21 cellular contexts compared by ENCODE assay signal in the genomic region with DNA sequence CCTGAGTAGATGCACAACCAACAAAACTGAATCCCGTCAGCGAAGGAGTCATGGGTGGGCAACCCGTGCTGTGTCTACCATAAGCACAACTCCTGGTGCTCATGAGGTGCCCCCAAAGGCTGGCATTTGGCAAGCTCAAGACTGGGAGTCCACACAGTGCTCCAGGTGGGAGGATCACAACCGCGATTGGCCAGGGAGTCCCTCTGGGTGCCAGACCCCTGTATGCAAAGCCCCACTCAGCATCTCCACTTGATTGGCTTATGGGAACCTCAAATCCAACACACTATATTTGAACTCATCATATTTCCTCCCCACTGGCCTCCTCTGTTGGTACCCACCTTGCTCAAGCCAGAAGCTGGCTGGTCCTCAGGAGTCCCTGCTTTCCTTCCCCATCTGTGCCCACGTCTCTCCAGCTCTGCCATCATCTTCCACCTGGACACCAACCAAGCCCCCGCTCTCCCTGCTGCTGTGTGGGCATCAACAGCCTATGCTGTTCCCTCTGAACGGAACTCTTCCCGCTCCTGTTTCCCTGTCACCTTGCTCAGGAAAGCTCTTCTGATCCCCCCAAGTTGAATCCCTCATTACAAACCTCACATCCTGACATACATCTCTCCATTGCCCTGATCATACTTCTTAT.
"Had no signal": no experiment of that assay in that cellular context is flagged by ENCODE, and none has a peak within 500 bp of the region (broad histone marks: within the 10 kb centered on the region; RNA-seq: fewer than 3 reads in every experiment).

No MANE protein-coding gene starts in this region.

- H3K27me3 ChIP-seq: esophagus squamous epithelium, transverse colon, uterus had no signal

- H3K4me3 ChIP-seq: esophagus squamous epithelium, left ventricle myocardium inferior, lung, mucosa of descending colon, transverse colon, uterus had no signal

- DNase-seq: activated CD4-positive, alpha-beta T cell treated with anti-CD3 and anti-CD28 coated beads for 1 hour; activated CD4-positive, alpha-beta T cell treated with anti-CD3 and anti-CD28 coated beads, Interleukin-2, amount 50 U/mL, for 48 hours; activated CD8-positive, alpha-beta memory T cell treated with anti-CD3 and anti-CD28 coated beads, Interleukin-2, amount 50 U/mL, for 48 hours; activated T-cell treated with anti-CD3 and anti-CD28 coated beads, Interleukin-2, amount 50 U/mL, for 24 hours; anterior cingulate cortex; effector CD8-positive, alpha-beta T cell; esophagus squamous epithelium; foreskin melanocyte; left ventricle myocardium inferior; mucosa of descending colon; right cardiac atrium; stimulated activated CD4-positive, alpha-beta T cell treated with anti-CD3 and anti-CD28 coated beads, Interleukin-2, amount 100 ng/mL, for 48 hours; stimulated activated naive CD4-positive, alpha-beta T cell treated with Interleukin-2 at 50 U/mL for 16 hours; T-helper 2 cell; transverse colon; uterus had no signal

- ATAC-seq: activated T-helper 17 cell treated with anti-CD3 and anti-CD28 coated beads, Interleukin-2, amount 50 U/mL, for 72 hours; mucosa of descending colon; right cardiac atrium had no signal

- H3K36me3 Mint-ChIP-seq: activated naive CD8-positive, alpha-beta T cell had no signal

- H3K36me3 ChIP-seq: esophagus squamous epithelium, left ventricle myocardium inferior, transverse colon, uterus had no signal

- H3K27me3 Mint-ChIP-seq: activated naive CD8-positive, alpha-beta T cell; activated T-helper 17 cell treated with anti-CD3 and anti-CD28 coated beads, Interleukin-2, amount 50 U/mL, for 72 hours had no signal

- H3K27ac Mint-ChIP-seq: activated naive CD8-positive, alpha-beta T cell; activated T-cell treated with anti-CD3 and anti-CD28 coated beads, Interleukin-2, amount 50 U/mL, for 24 hours; activated T-helper 17 cell treated with anti-CD3 and anti-CD28 coated beads, Interleukin-2, amount 50 U/mL, for 72 hours had no signal

- H3K9me3 ChIP-seq: esophagus squamous epithelium, mucosa of descending colon, transverse colon, uterus had no signal

- H3K4me1 ChIP-seq: uterus had no signal

- H3K27ac ChIP-seq: epithelial cell of prostate, left ventricle myocardium inferior, uterus had no signal

- H3K9me3 Mint-ChIP-seq: activated T-cell treated with anti-CD3 and anti-CD28 coated beads, Interleukin-2, amount 50 U/mL, for 24 hours; activated T-helper 17 cell treated with anti-CD3 and anti-CD28 coated beads, Interleukin-2, amount 50 U/mL, for 72 hours; central memory CD8-positive, alpha-beta T cell had no signal

- H3K4me3 Mint-ChIP-seq: activated naive CD8-positive, alpha-beta T cell; activated T-cell treated with anti-CD3 and anti-CD28 coated beads, Interleukin-2, amount 50 U/mL, for 24 hours; activated T-helper 17 cell treated with anti-CD3 and anti-CD28 coated beads, Interleukin-2, amount 50 U/mL, for 72 hours; central memory CD8-positive, alpha-beta T cell had no signal
